In genomic region chr3:42663581-42664442, GRCh38 we compare ENCODE assay signal across 20 cellular contexts. TPM values are rescaled to one million over a fixed set of nuclear protein-coding genes. Genes with fewer than 3 reads are reported as not detected.
DNase-seq lines count a peak whose midpoint lies in the region; ATAC-seq, FAIRE-seq and TF ChIP-seq lines count a peak whose summit lies in the region.
"Had no signal": no experiment of that assay in that cellular context is flagged by ENCODE, and none has a peak within 500 bp of the region (broad histone marks: within the 10 kb centered on the region; RNA-seq: fewer than 3 reads in every experiment).

No MANE protein-coding gene starts in this region.

- H3K4me1 Mint-ChIP-seq in WTC11 = peaks cover 12% of the 10 kb centered on the region
- H3K4me1 Mint-ChIP-seq: activated naive CD8-positive, alpha-beta T cell treated with anti-CD3 and anti-CD28 coated beads for 36 hours had no signal

- peak; percentile 38 for TF ChIP-seq POLR2A in GM19099 (IDR thresholded peaks at IDR 0.05; ENCODE audit: extremely low read depth, insufficient read length, low read depth)

- no peaks in the 10 kb centered on the region; the same call in 1 of the 2 replicates for H3K36me3 Mint-ChIP-seq in WTC11
- H3K36me3 Mint-ChIP-seq: activated naive CD8-positive, alpha-beta T cell treated with anti-CD3 and anti-CD28 coated beads for 36 hours; naive thymus-derived CD8-positive, alpha-beta T cell had no signal

- H3K27me3 Mint-ChIP-seq in WTC11 (ENCODE audit: low read depth) = peaks cover under 1% of the 10 kb centered on the region
- H3K27me3 Mint-ChIP-seq: activated naive CD8-positive, alpha-beta T cell treated with anti-CD3 and anti-CD28 coated beads for 36 hours had no signal

- H3K27me3 ChIP-seq in GM06990 (replicated peaks; ENCODE audit: control insufficient read depth, insufficient read depth, low read length) = no peaks in the 10 kb centered on the region

- peak overlapping the region; percentile 25; the same call in 1 of the 2 replicates for H3K4me3 ChIP-seq in GM06990 (replicated peaks; ENCODE audit: low read depth, low read length)

- no peak for ATAC-seq in WTC11
- no peak for ATAC-seq in GM21381 (IDR thresholded peaks at IDR 0.05; ENCODE audit: unreplicated experiment)
- ATAC-seq: naive thymus-derived CD8-positive, alpha-beta T cell had no signal

- TF ChIP-seq CTCF in GM06990 (IDR thresholded peaks at IDR 0.05; ENCODE audit: insufficient read depth, low read length, poor library complexity, severe bottlenecking) (no peak), WTC11 (IDR thresholded peaks at IDR 0.05) (no peak)

- POLR2A ChIA-PET in WTC11 (lab: Charles Lee) = no interaction called here

- no peak overlapping the region for H3K4me3 Mint-ChIP-seq in WTC11
- H3K4me3 Mint-ChIP-seq: activated naive CD8-positive, alpha-beta T cell treated with anti-CD3 and anti-CD28 coated beads for 36 hours; naive thymus-derived CD8-positive, alpha-beta T cell had no signal

- no peaks in the 10 kb centered on the region for H3K36me3 ChIP-seq in GM06990 (ENCODE audit: control insufficient read depth, insufficient read depth, low read length)

- intact Hi-C loops in posterior vena cava (cut with DNase I) = loop anchor here in 1 of 2 donors (5.0 kb wide), 1 partner anchor 963 kb away; no protein-coding TSS in a partner anchor

- H3K9me3 Mint-ChIP-seq in WTC11 = peaks cover 4% of the 10 kb centered on the region
- H3K9me3 Mint-ChIP-seq: activated naive CD8-positive, alpha-beta T cell treated with anti-CD3 and anti-CD28 coated beads for 36 hours had no signal

- DNase-seq in GM06990 (ENCODE audit: extremely low read depth, insufficient read length) (peak; percentile 42), WTC11 (ENCODE audit: low spot score) (no peak), posterior vena cava (ENCODE audit: low spot score) (peak; percentile 81), HTR-8/SVneo (ENCODE audit: insufficient read length, low spot score) (no peak), activated gamma-delta T cell (lab: John Stamatoyannopoulos, UW) (no peak)
- DNase-seq: activated naive CD8-positive, alpha-beta T cell treated with anti-CD3 and anti-CD28 coated beads for 36 hours; DMS79; effector memory CD4-positive, alpha-beta T cell; KBM-7; naive thymus-derived CD8-positive, alpha-beta T cell; NCI-H1092 treated with DMSO at 0.1 percent for 48 hours; NCI-H2171; NCI-H82; T-helper 2 cell had no signal

- CTCF ChIA-PET in WTC11 (lab: Charles Lee) = interaction anchor here (0.8 to 1.2 kb wide), 2 partner anchors 12 to 86 kb away, joined by 3 read pairs; no protein-coding TSS in a partner anchor

- H3K27ac Mint-ChIP-seq in WTC11 = peak overlapping the region; percentile 45; the same call in 1 of the 2 replicates
- H3K27ac Mint-ChIP-seq: activated naive CD8-positive, alpha-beta T cell treated with anti-CD3 and anti-CD28 coated beads for 36 hours had no signal

- no peak for FAIRE-seq in HTR-8/SVneo (lab: Jason Lieb, UNC)
- FAIRE-seq: bronchial epithelial cell had no signal

TF ChIP-seq in WTC11, 78 proteins besides CTCF, POLR2A, EP300 and RAD21 (continues in another document):
- no peak for TF ChIP-seq STAT6 (CRISPR knock-in tag; conservative IDR thresholded peaks at IDR 0.05; ENCODE audit: low read depth)
- no peak for TF ChIP-seq E2F1 (CRISPR knock-in tag; IDR thresholded peaks at IDR 0.05)
- no peak for TF ChIP-seq JAZF1 (CRISPR knock-in tag; IDR thresholded peaks at IDR 0.05)
- TF ChIP-seq ZNF232 (CRISPR knock-in tag; IDR thresholded peaks at IDR 0.05) = no peak
- TF ChIP-seq ZNF532 (CRISPR knock-in tag; IDR thresholded peaks at IDR 0.05; ENCODE audit: borderline replicate concordance) = no peak
- TF ChIP-seq TCF7 (CRISPR knock-in tag; IDR thresholded peaks at IDR 0.05; ENCODE audit: low read depth) = no peak
- no peak for TF ChIP-seq MXD4 (CRISPR knock-in tag; IDR thresholded peaks at IDR 0.05; ENCODE audit: borderline replicate concordance)
- TF ChIP-seq ATF3 (CRISPR knock-in tag; conservative IDR thresholded peaks at IDR 0.05) = no peak
- TF ChIP-seq HMGXB4 (CRISPR knock-in tag; IDR thresholded peaks at IDR 0.05) = no peak

RNA-seq across cellular contexts. Expression of gene ZBTB47, which starts 10.3 kb away (rescaled TPM):
- total RNA-seq in WTC11 (2021) = 5.2 to 5.9 TPM (median 5.6 TPM) in 3 replicates
- total RNA-seq in posterior vena cava = 100 to 1,000 TPM in 1 of 2 donors, 10 to 100 TPM in 1; 83.8 to 109 TPM

RNA-seq across cellular contexts. Expression of gene KLHL40, which starts 21.5 kb away (rescaled TPM):
- total RNA-seq in WTC11 (2021) (not detected in 3 replicates), posterior vena cava (not detected)
- total RNA-seq: activated naive CD8-positive, alpha-beta T cell treated with anti-CD3 and anti-CD28 coated beads for 36 hours; bronchial epithelial cell; lower leg skin; naive thymus-derived CD8-positive, alpha-beta T cell; pulmonary artery endothelial cell; subcutaneous adipose tissue had no signal

RNA-seq across cellular contexts. Expression of gene HHATL, which starts 38.8 kb away (rescaled TPM):
- total RNA-seq in WTC11 (2021) (0.21 to 0.92 TPM (median 0.60 TPM) in 3 replicates), posterior vena cava (1 to 10 TPM in 1 of 2 donors, under 1 TPM in 1; 0.65 to 1.0 TPM)
- total RNA-seq: activated naive CD8-positive, alpha-beta T cell treated with anti-CD3 and anti-CD28 coated beads for 36 hours; bronchial epithelial cell; naive thymus-derived CD8-positive, alpha-beta T cell; pulmonary artery endothelial cell had no signal

Comparison
In these comparisons a context has a peak if more than half of its experiments do, and no peak if none do; other contexts are left out.
1. DNase-seq: peak in GM06990 (single experiment) and posterior vena cava (single experiment); none in WTC11 (single experiment), HTR-8/SVneo (single experiment) and activated gamma-delta T cell (single experiment).
2. RNA of gene ZBTB47, which starts 10.3 kb away (total RNA-seq): 83.8 to 109 TPM in posterior vena cava; 5.2 to 5.9 TPM in WTC11; every median in the first group is over 10 times any median in the second.